ENCODE assay signal across 10 cellular contexts in the genomic region with DNA sequence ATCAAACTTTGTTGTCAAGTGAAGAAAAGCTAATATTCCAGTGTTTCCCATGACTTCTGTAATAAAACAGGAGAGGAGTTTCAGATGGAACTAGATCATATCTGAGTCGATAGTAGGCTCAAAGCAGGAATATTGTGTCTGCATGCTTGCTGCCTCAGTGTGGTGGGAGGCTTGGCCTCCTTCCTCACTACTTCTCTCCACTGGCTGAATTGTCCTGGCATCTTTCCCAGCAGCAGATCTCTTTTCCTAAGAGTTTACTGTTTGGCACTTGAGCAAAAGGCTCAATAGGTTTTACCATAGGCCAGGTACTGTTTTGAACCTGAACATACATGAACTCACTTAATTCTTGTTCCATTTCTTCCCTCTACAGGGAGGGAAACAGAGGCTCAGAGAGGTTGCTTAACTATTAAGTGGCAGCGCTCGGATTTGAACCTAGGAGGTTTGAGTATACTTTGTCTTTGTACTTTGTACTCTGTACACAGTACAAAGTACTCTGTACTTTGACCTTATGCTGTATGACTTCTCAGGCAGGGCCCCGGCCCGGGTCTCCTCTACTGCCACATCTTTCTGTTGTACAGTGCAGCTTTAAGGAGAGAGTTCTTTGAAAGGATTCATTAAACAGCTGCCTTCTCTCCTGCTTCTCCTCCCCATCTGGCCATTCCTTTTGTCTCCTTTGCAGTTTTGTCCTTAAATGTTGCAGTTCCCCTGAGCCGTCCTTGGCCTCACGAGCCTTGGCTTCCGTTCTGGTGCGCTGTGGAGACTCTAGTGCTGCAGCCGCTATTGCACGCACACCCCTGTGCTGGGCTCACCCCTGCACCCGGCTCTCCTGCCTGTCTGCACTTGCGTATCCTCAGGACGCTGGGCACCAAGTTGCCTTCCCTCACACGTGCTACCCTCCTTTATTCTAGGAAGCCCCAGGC. TPM values are rescaled to one million over a fixed set of nuclear protein-coding genes. Genes with fewer than 3 reads are reported as not detected.
DNase-seq lines count a peak whose midpoint lies in the region; FAIRE-seq and TF ChIP-seq lines count a peak whose summit lies in the region.
"Had no signal": no experiment of that assay in that cellular context is flagged by ENCODE, and none has a peak within 500 bp of the region (broad histone marks: within the 10 kb centered on the region; RNA-seq: fewer than 3 reads in every experiment).

No MANE protein-coding gene starts in this region.

- TF ChIP-seq POLR2A in H54 (IDR thresholded peaks at IDR 0.05; ENCODE audit: low read depth, low read length): no peak

- no peaks in the 10 kb centered on the region; the same call in 1 of the 2 replicates for H3K4me1 ChIP-seq in HAP-1

- H3K36me3 ChIP-seq in HAP-1 (replicated peaks): no peaks in the 10 kb centered on the region

- H3K27ac ChIP-seq in dorsolateral prefrontal cortex: peak overlapping the region in 38 of 59 donors; percentile 1 to 78 (median 44)
- H3K27ac ChIP-seq: RWPE1 had no signal

- in situ Hi-C loops in HAP-1 (cut with MboI; ENCODE audit: low sequenced_read_pairs): no loop called here

- no peak for FAIRE-seq in H54 (lab: Jason Lieb, UNC)

- peak overlapping the region in 5 of 59 donors; percentile 10 to 29 (median 15) for H3K4me3 ChIP-seq in dorsolateral prefrontal cortex
- no peak overlapping the region for H3K4me3 ChIP-seq in HAP-1

- H3K27me3 ChIP-seq in dorsolateral prefrontal cortex (no peaks in the 10 kb centered on the region), HAP-1 (ENCODE audit: low read depth) (no peaks in the 10 kb centered on the region)

- no peaks in the 10 kb centered on the region for H3K9me3 ChIP-seq in HAP-1

- TF ChIP-seq CTCF in AG09319 (IDR thresholded peaks at IDR 0.05; ENCODE audit: low read depth, low read length): no peak
- TF ChIP-seq CTCF in dorsolateral prefrontal cortex (IDR thresholded peaks at IDR 0.05 in 54 of 56, conservative IDR thresholded peaks at IDR 0.05 in 2 of 56; ENCODE audit: low read depth in 1 of 56, partially characterized antibody in 56 of 56): no peak

- peak; percentile 19 for DNase-seq in AG09319 (ENCODE audit: extremely low read depth, low read depth)
- peak; percentile 32 for DNase-seq in NCI-H2029 (lab: John Stamatoyannopoulos, UW)
- DNase-seq in dorsolateral prefrontal cortex: peak in 3 of 10 donors; percentile 32 to 57 (median 53)
- DNase-seq in medulla oblongata (ENCODE audit: extremely low spot score): peak; percentile 48
- DNase-seq in NCI-H1694 treated with DMSO at 0.1 percent for 48 hours (lab: John Stamatoyannopoulos, UW): no peak
- DNase-seq in NCI-H1436 (lab: John Stamatoyannopoulos, UW): no peak
- DNase-seq in HAP-1 (ENCODE audit: low spot score in 2 of 2): no peak
- DNase-seq in H54 (ENCODE audit: insufficient read length, low spot score): no peak
- DNase-seq: stimulated activated naive CD4-positive, alpha-beta T cell had no signal

- intact Hi-C loops in dorsolateral prefrontal cortex (cut with DNase I): no loop called here

RNA-seq across cellular contexts. Expression of gene B3GLCT, which starts 8.1 kb away (rescaled TPM):
- total RNA-seq in dorsolateral prefrontal cortex: 10 to 100 TPM in 110 of 120 experiments, 1 to 10 TPM in 10; 7.6 to 22.2 (median 13.1) TPM

RNA-seq across cellular contexts. Expression of gene HSPH1, which starts 46.2 kb away (rescaled TPM):
- total RNA-seq in dorsolateral prefrontal cortex: 100 to 1,000 TPM in 118 of 120 experiments, 10 to 100 TPM in 2; 90.5 to 959 (median 242) TPM

Comparison
In these comparisons a context has a peak if more than half of its experiments do, and no peak if none do; other contexts are left out.
1. DNase-seq: peak in AG09319 (single experiment), NCI-H2029 (single experiment) and medulla oblongata (single experiment); none in NCI-H1694 treated with DMSO at 0.1 percent for 48 hours (single experiment), NCI-H1436 (single experiment), HAP-1 (0 of 2) and H54 (single experiment).